27 cellular contexts compared by ENCODE assay signal in genomic region chr5:65128226-65128625, GRCh38.
DNase-seq lines count a peak whose midpoint lies in the region; ATAC-seq and TF ChIP-seq lines count a peak whose summit lies in the region.
"Had no signal": no experiment of that assay in that cellular context is flagged by ENCODE, and none has a peak within 500 bp of the region (broad histone marks: within the 10 kb centered on the region; RNA-seq: fewer than 3 reads in every experiment).

No MANE protein-coding gene starts in this region.

- H3K36me3 ChIP-seq in SJSA1 (no peaks in the 10 kb centered on the region), neuronal stem cell (replicated peaks in 1 of 2; ENCODE audit: control insufficient read depth in 2 of 2, insufficient read depth in 2 of 2, low read length in 2 of 2) (no peaks in the 10 kb centered on the region)
- H3K36me3 ChIP-seq: BLaER1 treated with 17β-estradiol and CSF1 and Interleukin-3, amounts not matched to agents 10 nM and 100 nM; heart right ventricle; lower lobe of right lung; prostate gland; uterus had no signal

- no peaks in the 10 kb centered on the region for H3K79me1 ChIP-seq in neuronal stem cell (ENCODE audit: low read depth, low read length)

- no peak overlapping the region for H2BK120ac ChIP-seq in neuronal stem cell (ENCODE audit: low read depth, low read length)

- H2BK12ac ChIP-seq in neuronal stem cell (ENCODE audit: low read length), result no peak overlapping the region

- H3K4me2 ChIP-seq in neuronal stem cell (ENCODE audit: insufficient read depth, low read length, poor library complexity, severe bottlenecking), result no peak overlapping the region
- H3K4me2 ChIP-seq: A549; BLaER1 treated with 17β-estradiol and CSF1 and Interleukin-3, amounts not matched to agents 10 nM and 100 nM had no signal

- no peak overlapping the region for H4K91ac ChIP-seq in neuronal stem cell (ENCODE audit: low read depth, low read length, poor library complexity)

- TF ChIP-seq CTCF in fibroblast of villous mesenchyme (IDR thresholded peaks at IDR 0.05; ENCODE audit: insufficient read depth, low read depth, low read length), result no peak

- intact Hi-C loops in left cardiac atrium (cut with DNase I), result no loop called here

- H3K9ac ChIP-seq in neuronal stem cell (ENCODE audit: low read depth, low read length, poor library complexity), result peak overlapping the region; percentile 9
- H3K9ac ChIP-seq: BLaER1 treated with 17β-estradiol and CSF1 and Interleukin-3, amounts not matched to agents 10 nM and 100 nM had no signal

- H3K4me3 ChIP-seq in SJSA1 (no peak overlapping the region), fibroblast of villous mesenchyme (ENCODE audit: low read depth, low read length) (no peak overlapping the region), neuronal stem cell (ENCODE audit: low read length in 2 of 2) (no peak overlapping the region)
- H3K4me3 ChIP-seq: A549; BLaER1 treated with 17β-estradiol and CSF1 and Interleukin-3, amounts not matched to agents 10 nM and 100 nM; GM12878; heart right ventricle; K562; lower lobe of right lung; prostate gland; uterus had no signal

- H3K14ac ChIP-seq in neuronal stem cell (ENCODE audit: low read length), result no peak overlapping the region

- H2AK5ac ChIP-seq in neuronal stem cell (ENCODE audit: low read depth, low read length), result no peak overlapping the region

- no peak overlapping the region for H3K23ac ChIP-seq in neuronal stem cell (ENCODE audit: low read depth, low read length, poor library complexity)

- ATAC-seq in GM21529 (IDR thresholded peaks at IDR 0.05; ENCODE audit: unreplicated experiment), result no peak
- ATAC-seq in GM21825 (IDR thresholded peaks at IDR 0.05; ENCODE audit: unreplicated experiment), result no peak
- ATAC-seq in left cardiac atrium, result no peak
- ATAC-seq: A549; activated T-helper 17 cell treated with anti-CD3 and anti-CD28 coated beads, Interleukin-2, amount 50 U/mL, for 72 hours; GM12878; K562; lower lobe of right lung; natural killer cell treated with Interleukin-12 subunit alpha and Interleukin-12 subunit beta and Interleukin-15 and Interleukin-18, amount 100 ng/mL, for 72 hours had no signal

- peak overlapping the region; percentile 28 for H2BK15ac ChIP-seq in neuronal stem cell (ENCODE audit: low read length)

- peak overlapping the region; percentile 59 for H2AFZ ChIP-seq in neuronal stem cell (ENCODE audit: low read length)

- no peaks in the 10 kb centered on the region for H3K27me3 ChIP-seq in SJSA1 (replicated peaks)
- H3K27me3 ChIP-seq in neuronal stem cell (ENCODE audit: control insufficient read depth in 3 of 3, insufficient read depth in 3 of 3, low read depth in 1 of 3, low read length in 3 of 3), result no peaks in the 10 kb centered on the region
- H3K27me3 ChIP-seq: BLaER1 treated with 17β-estradiol and CSF1 and Interleukin-3, amounts not matched to agents 10 nM and 100 nM; heart right ventricle; uterus had no signal

- H3K18ac ChIP-seq in neuronal stem cell (ENCODE audit: low read length), result peak overlapping the region; percentile 67

- H2BK5ac ChIP-seq in neuronal stem cell (ENCODE audit: low read length), result no peak overlapping the region

- WGBS in neuronal stem cell (ENCODE audit: extremely low coverage in 2 of 2, insufficient read length in 2 of 2, insufficient replicate concordance in 1 of 2), 2 donors, result no CpG with 5 or more reads among the region's 6 CpGs

- H3K4me1 ChIP-seq in SJSA1 (replicated peaks) (peaks cover 30% of the 10 kb centered on the region), neuronal stem cell (ENCODE audit: control insufficient read depth in 2 of 2, insufficient read depth in 1 of 2, low read depth in 1 of 2, low read length in 2 of 2) (peaks cover 5 to 6% of the 10 kb centered on the region in 2 donors)
- H3K4me1 ChIP-seq: A549, prostate gland, uterus had no signal

- H3K27ac ChIP-seq in SJSA1, result peak overlapping the region; percentile 70
- no peak overlapping the region for H3K27ac ChIP-seq in neuronal stem cell (replicated peaks; ENCODE audit: low read length)
- H3K27ac ChIP-seq: A549; BLaER1 treated with 17β-estradiol and CSF1 and Interleukin-3, amounts not matched to agents 10 nM and 100 nM; lower lobe of right lung; prostate gland; uterus had no signal

- no peak overlapping the region for H3K4ac ChIP-seq in neuronal stem cell (ENCODE audit: low read length)

- DNase-seq in EH (ENCODE audit: low read depth) (peak; percentile 62), SJSA1 (ENCODE audit: low read depth in 1 of 2, low spot score in 2 of 2) (no peak), fibroblast of villous mesenchyme (ENCODE audit: low read depth) (peak; percentile 27), neuronal stem cell (ENCODE audit: low spot score) (no peak), globus pallidus (ENCODE audit: low spot score) (no peak), left cardiac atrium (no peak)
- DNase-seq: activated CD4-positive, CD25-positive, alpha-beta regulatory T cell treated with anti-CD3 and anti-CD28 coated beads, Interleukin-2, amount 50 U/mL, for 72 hours; caudate nucleus; effector memory CD4-positive, alpha-beta T cell; heart right ventricle; lower lobe of right lung; MV-4-11; NCI-H187 treated with DMSO at 0.1 percent for 48 hours; NCI-H82; small intestine; stimulated activated CD4-positive, alpha-beta T cell treated with anti-CD3 and anti-CD28 coated beads, Interleukin-4, amount 100 ng/mL, for 1 hour; T-helper 9 cell; uterus had no signal

- no peaks in the 10 kb centered on the region for H3K9me3 ChIP-seq in SJSA1 (replicated peaks)
- H3K9me3 ChIP-seq in neuronal stem cell (replicated peaks in 1 of 2; ENCODE audit: control insufficient read depth in 2 of 2, insufficient read depth in 1 of 2, low read depth in 1 of 2, low read length in 2 of 2), result no peaks in the 10 kb centered on the region
- H3K9me3 ChIP-seq: A549; BLaER1 treated with 17β-estradiol and CSF1 and Interleukin-3, amounts not matched to agents 10 nM and 100 nM; heart right ventricle; lower lobe of right lung; prostate gland; uterus had no signal

- H4K8ac ChIP-seq in neuronal stem cell (ENCODE audit: low read depth, low read length), result no peak overlapping the region

Comparison
In these comparisons a context has a peak if more than half of its experiments do, and no peak if none do; other contexts are left out.
1. DNase-seq: peak in EH (single experiment) and fibroblast of villous mesenchyme (single experiment); none in SJSA1 (0 of 2), neuronal stem cell (single experiment), globus pallidus (single experiment) and left cardiac atrium (single experiment).